Comparison of ENCODE assay signal across 15 cellular contexts in the genomic region with DNA sequence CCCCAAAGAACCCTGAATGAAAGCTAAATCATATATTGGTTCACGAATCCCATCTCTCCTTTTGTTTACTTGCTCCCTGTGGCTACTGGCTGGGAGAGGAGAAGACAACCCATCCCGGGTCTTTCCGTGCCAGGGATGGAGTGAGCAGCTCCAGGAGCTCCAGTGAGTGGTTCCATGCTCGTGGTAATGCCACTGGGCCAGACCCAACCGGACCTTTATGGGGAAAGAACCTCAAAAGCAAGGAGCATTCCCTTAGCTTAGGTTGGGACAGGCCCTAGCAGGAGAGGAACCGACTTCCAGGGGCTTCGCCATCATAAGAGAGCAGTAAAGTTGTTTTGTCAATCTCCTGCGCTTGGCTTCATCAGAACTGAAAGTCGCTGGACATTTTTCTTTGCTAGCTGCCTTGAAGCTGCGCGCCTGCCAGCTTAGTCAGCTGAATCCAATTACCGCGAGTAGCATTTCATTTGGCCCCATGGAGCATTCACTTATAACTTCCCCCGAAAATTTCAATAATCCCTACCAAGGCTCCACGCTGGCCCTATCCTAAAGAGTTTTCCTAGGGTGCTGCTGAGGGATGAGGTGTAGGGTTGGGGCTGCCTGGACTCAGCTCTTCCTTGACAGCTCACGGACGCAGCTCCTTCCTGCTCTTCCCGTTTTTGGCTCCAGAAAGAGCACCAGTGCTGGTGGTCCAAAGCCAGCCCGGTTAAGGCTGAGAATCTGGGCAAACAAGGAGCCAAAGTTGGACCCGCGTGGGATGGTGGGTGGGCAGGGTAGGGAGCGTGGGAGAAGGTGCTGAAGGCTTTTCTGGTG. TPM values are rescaled to one million over a fixed set of nuclear protein-coding genes. Genes with fewer than 3 reads are reported as not detected.
A peak's percentile ranks its signal among the peaks of the same experiment; 100 is the strongest.
DNase-seq lines count a peak whose midpoint lies in the region; ATAC-seq, FAIRE-seq and TF ChIP-seq lines count a peak whose summit lies in the region.
"Had no signal": no experiment of that assay in that cellular context is flagged by ENCODE, and none has a peak within 500 bp of the region (broad histone marks: within the 10 kb centered on the region; RNA-seq: fewer than 3 reads in every experiment).

No MANE protein-coding gene starts in this region.

- H3K27ac ChIP-seq in osteoblast (ENCODE audit: low read depth, low read length) = no peak overlapping the region
- H3K27ac ChIP-seq: BLaER1, cardiac muscle cell had no signal

- no peaks in the 10 kb centered on the region for H3K79me2 ChIP-seq in osteoblast (ENCODE audit: insufficient read depth, low read length)

- no peaks in the 10 kb centered on the region for H3K9me3 ChIP-seq in osteoblast (ENCODE audit: low read depth, low read length)

- H3K4me3 ChIP-seq in AG09309 (ENCODE audit: control insufficient read depth, low read depth, low read length) (peak overlapping the region; percentile 20), fibroblast of mammary gland (ENCODE audit: control insufficient read depth, low read depth, low read length) (peak overlapping the region; percentile 32), osteoblast (ENCODE audit: insufficient read depth, low read length) (peak overlapping the region; percentile 54)
- H3K4me3 ChIP-seq: BLaER1, cardiac muscle cell had no signal

- H3K36me3 ChIP-seq in osteoblast (ENCODE audit: insufficient read depth, low read length) = no peaks in the 10 kb centered on the region
- H3K36me3 ChIP-seq: BLaER1, cardiac muscle cell had no signal

- peak overlapping the region; percentile 78 for H3K4me2 ChIP-seq in osteoblast (ENCODE audit: insufficient read depth, low read length)
- H3K4me2 ChIP-seq: BLaER1 had no signal

- H2AFZ ChIP-seq in osteoblast (ENCODE audit: low read length) = no peak overlapping the region

- peaks cover 80% of the 10 kb centered on the region for H3K27me3 ChIP-seq in osteoblast (ENCODE audit: insufficient read depth, low read length)

- DNase-seq in AG09309 (ENCODE audit: low read depth) (peak; percentile 20), NCI-H82 treated with DMSO at 0.1 percent for 48 hours (lab: John Stamatoyannopoulos, UW; ENCODE audit: unreplicated experiment) (peak; percentile 60), fibroblast of mammary gland (ENCODE audit: low read depth) (peak; percentile 71), osteoblast (ENCODE audit: insufficient read length, low spot score, missing footprints) (peak; percentile 97), activated gamma-delta T cell treated with Interleukin-2 at 50 U/mL for 16 hours (no peak), NCI-H146 (lab: John Stamatoyannopoulos, UW) (no peak), HTR-8/SVneo (ENCODE audit: insufficient read length, low spot score) (no peak)
- DNase-seq: DMS79 treated with DMSO at 0.1 percent for 48 hours; NCI-H2081 treated with DMSO at 0.1 percent for 48 hours; stimulated activated CD4-positive, alpha-beta T cell treated with anti-CD3 and anti-CD28 coated beads, Interleukin-4, amount 100 ng/mL, for 1 hour had no signal

- no peaks in the 10 kb centered on the region for H4K20me1 ChIP-seq in osteoblast (ENCODE audit: insufficient read depth, low read length)
- H4K20me1 ChIP-seq: BLaER1 had no signal

- ATAC-seq in HG03039 (IDR thresholded peaks at IDR 0.05; ENCODE audit: unreplicated experiment) = no peak

- H3K4me1 ChIP-seq in osteoblast (ENCODE audit: insufficient read depth, low read length) = peaks cover 15% of the 10 kb centered on the region
- H3K4me1 ChIP-seq: BLaER1 had no signal

- TF ChIP-seq CTCF in AG09309 (IDR thresholded peaks at IDR 0.05; ENCODE audit: control insufficient read depth, insufficient read depth, low read depth, low read length, missing control alignments) (no peak), fibroblast of mammary gland (conservative IDR thresholded peaks at IDR 0.05; ENCODE audit: control insufficient read depth, insufficient read depth, low read depth, low read length) (no peak), osteoblast (IDR thresholded peaks at IDR 0.05; ENCODE audit: extremely low read depth, low read depth, low read length) (no peak)

- FAIRE-seq in HTR-8/SVneo (lab: Jason Lieb, UNC) = no peak
- FAIRE-seq: endothelial cell of umbilical vein had no signal

RNA-seq across cellular contexts. Expression of a gene that starts 4.9 kb away (rescaled TPM):
- 1.1 and 2.1 TPM in 2 replicates for total RNA-seq in osteoblast

RNA-seq across cellular contexts. Expression of a gene that starts 10.7 kb away (rescaled TPM):
- 0.36 and 1.2 TPM in 2 replicates for total RNA-seq in osteoblast
- total RNA-seq: cardiac muscle cell had no signal

RNA-seq across cellular contexts. Expression of a gene that starts 26.4 kb away (rescaled TPM):
- not detected in 2 replicates for total RNA-seq in osteoblast
- total RNA-seq: cardiac muscle cell, mesothelial cell of epicardium had no signal

RNA-seq across cellular contexts. Expression of a gene that starts 32.5 kb away (rescaled TPM):
- 3.3 and 5.6 TPM in 2 replicates for total RNA-seq in osteoblast
- total RNA-seq: cardiac muscle cell had no signal

RNA-seq across cellular contexts. Expression of a gene that starts 39.5 kb away (rescaled TPM):
- 0.36 and 0.59 TPM in 2 replicates for total RNA-seq in osteoblast
- total RNA-seq: cardiac muscle cell had no signal

Comparison
In these comparisons a context has a peak if more than half of its experiments do, and no peak if none do; other contexts are left out.
1. DNase-seq: peak in AG09309 (single experiment), NCI-H82 treated with DMSO at 0.1 percent for 48 hours (single experiment), fibroblast of mammary gland (single experiment) and osteoblast (single experiment); none in activated gamma-delta T cell treated with Interleukin-2 at 50 U/mL for 16 hours (single experiment), NCI-H146 (single experiment) and HTR-8/SVneo (single experiment).
2. Peak in every context shown above with its lines, with median percentiles within 50 percentile points of each other: H3K4me3 ChIP-seq.